ENCODE assay signal across 15 cellular contexts in genomic region chr9:114322831-114323531, GRCh38. TPM values are rescaled to one million over a fixed set of nuclear protein-coding genes. Genes with fewer than 3 reads are reported as not detected.
A peak's percentile ranks its signal among the peaks of the same experiment; 100 is the strongest.
DNase-seq lines count a peak whose midpoint lies in the region; ATAC-seq, FAIRE-seq and TF ChIP-seq lines count a peak whose summit lies in the region.
"Not testable (repeated sequence)": the region's sequence is repeated elsewhere in the genome, so short reads cannot be mapped to it uniquely, and the experiment has no call there.
"Had no signal": no experiment of that assay in that cellular context is flagged by ENCODE, and none has a peak within 500 bp of the region (broad histone marks: within the 10 kb centered on the region; RNA-seq: fewer than 3 reads in every experiment).

ORM1 (plus strand) TSS chr9:114323098; CDS start chr9:114323134, 36 bp downstream.

- peak within 1 kb of the TSS; percentile 69; the same call in 1 of the 2 replicates for H2BK20ac ChIP-seq in IMR-90 (ENCODE audit: low read depth, low read length)

- not testable (repeated sequence) for H2AFZ ChIP-seq in IMR-90 (replicated peaks; ENCODE audit: low read length, poor library complexity); osteoblast (ENCODE audit: low read length)

- H4K5ac ChIP-seq in IMR-90 (ENCODE audit: low read depth, low read length): not testable (repeated sequence)

- not testable (repeated sequence) for H3K4me1 ChIP-seq in A549; IMR-90 (ENCODE audit: control insufficient read depth, insufficient read depth, low read length); right cardiac atrium (ENCODE audit: control insufficient read depth, insufficient read depth, low read length); osteoblast (ENCODE audit: insufficient read depth, low read length); upper lobe of left lung
- peaks cover 0 to 41% (median 10%) of the 10 kb centered on the region in 4 donors for H3K4me1 ChIP-seq in right lobe of liver

- not testable (repeated sequence) for H3K36me3 ChIP-seq in IMR-90 (ENCODE audit: control insufficient read depth, insufficient read depth, low read length); bronchial epithelial cell (ENCODE audit: control insufficient read depth, insufficient read depth, low read length); osteoblast (ENCODE audit: insufficient read depth, low read length); upper lobe of left lung
- peaks cover 0 to 10% (median 6%) of the 10 kb centered on the region in 4 donors for H3K36me3 ChIP-seq in right lobe of liver

- not testable (repeated sequence) for H3K4me3 ChIP-seq in A549; IMR-90 (ENCODE audit: insufficient read depth, low read depth, low read length); bronchial epithelial cell (ENCODE audit: low read depth, low read length); right cardiac atrium (ENCODE audit: low read length); osteoblast (ENCODE audit: insufficient read depth, low read length); upper lobe of left lung
- peak within 1 kb of the TSS; percentile 48 to 72 (median 69) for H3K4me3 ChIP-seq in right lobe of liver

- POLR2A ChIA-PET in A549 (lab: Yijun Ruan, JAX); IMR-90 (lab: Charles Lee; ENCODE audit: unreplicated experiment): not testable (repeated sequence)

- not testable (repeated sequence) for TF ChIP-seq CTCF in A549 (IDR thresholded peaks at IDR 0.05); IMR-90 (conservative IDR thresholded peaks at IDR 0.05; ENCODE audit: low read depth, low read length); bronchial epithelial cell (IDR thresholded peaks at IDR 0.05; ENCODE audit: insufficient read depth, low read length, severe bottlenecking); right lobe of liver (IDR thresholded peaks at IDR 0.05); osteoblast (IDR thresholded peaks at IDR 0.05; ENCODE audit: extremely low read depth, low read depth, low read length); upper lobe of left lung (IDR thresholded peaks at IDR 0.05)

- not testable (repeated sequence) for H3K9ac ChIP-seq in IMR-90 (ENCODE audit: low read depth, low read length)

- H3K4ac ChIP-seq in IMR-90 (ENCODE audit: low read depth, low read length): not testable (repeated sequence)

- H3K23ac ChIP-seq in IMR-90 (ENCODE audit: low read depth, low read length): not testable (repeated sequence)

- H3K27ac Mint-ChIP-seq in activated T-helper 17 cell treated with anti-CD3 and anti-CD28 coated beads, Interleukin-2, amount 50 U/mL, for 72 hours: peak within 1 kb of the TSS; percentile 77

- not testable (repeated sequence) for H3K18ac ChIP-seq in IMR-90 (ENCODE audit: low read depth, low read length)

- peak; percentile 34 to 48 for ATAC-seq in A549
- ATAC-seq in IMR-90 (ENCODE audit: low read depth): peak; percentile 5; the same call in 1 of the 2 replicates
- not testable (repeated sequence) for ATAC-seq in activated T-helper 17 cell treated with anti-CD3 and anti-CD28 coated beads, Interleukin-2, amount 50 U/mL, for 72 hours (replicated peaks)
- ATAC-seq in right cardiac atrium: peak; percentile 17 to 21
- peak; percentile 47 to 71 (median 62) for ATAC-seq in right lobe of liver
- peak; percentile 39 to 83 for ATAC-seq in upper lobe of left lung (ENCODE audit: low FRiP score in 2 of 2)

- TF ChIP-seq POLR2A in A549 (IDR thresholded peaks at IDR 0.05; ENCODE audit: low read length); IMR-90 (IDR thresholded peaks at IDR 0.05; ENCODE audit: low read depth, low read length); upper lobe of left lung (IDR thresholded peaks at IDR 0.05): not testable (repeated sequence)
- peak; percentile 21 for TF ChIP-seq POLR2A in right lobe of liver (IDR thresholded peaks at IDR 0.05)

- intact Hi-C loops in IMR-90 (cut with micrococcal nuclease); right cardiac atrium (cut with DNase I); right lobe of liver (cut with DNase I): not testable (repeated sequence)

- H3K9me3 ChIP-seq in A549; IMR-90 (ENCODE audit: control insufficient read depth, insufficient read depth, low read length); right cardiac atrium (ENCODE audit: control insufficient read depth, low read length); right lobe of liver; osteoblast (ENCODE audit: low read depth, low read length); upper lobe of left lung: not testable (repeated sequence)

- H3K27ac ChIP-seq in A549; IMR-90 (ENCODE audit: insufficient read depth, low read length); right cardiac atrium (ENCODE audit: low read length); upper lobe of left lung: not testable (repeated sequence)
- peak within 1 kb of the TSS; percentile 69 to 75 (median 73) for H3K27ac ChIP-seq in right lobe of liver
- peak within 1 kb of the TSS; percentile 43 for H3K27ac ChIP-seq in osteoblast (ENCODE audit: low read depth, low read length)

- H3K9me1 ChIP-seq in IMR-90 (ENCODE audit: insufficient read depth, low read length): not testable (repeated sequence)

- not testable (repeated sequence) for H3K79me2 ChIP-seq in osteoblast (ENCODE audit: insufficient read depth, low read length)

- H3K56ac ChIP-seq in IMR-90 (ENCODE audit: extremely low read depth, insufficient read depth, low read length): not testable (repeated sequence)

- CTCF ChIA-PET in A549 (lab: Yijun Ruan, JAX); IMR-90 (lab: Yijun Ruan, JAX): not testable (repeated sequence)

- peak within 1 kb of the TSS; percentile 40 for H3K4me3 Mint-ChIP-seq in activated T-helper 17 cell treated with anti-CD3 and anti-CD28 coated beads, Interleukin-2, amount 50 U/mL, for 72 hours

- TF ChIP-seq RAD21 in A549 (conservative IDR thresholded peaks at IDR 0.05 in 1 of 2, IDR thresholded peaks at IDR 0.05 in 1 of 2); IMR-90 (IDR thresholded peaks at IDR 0.05; ENCODE audit: low read length): not testable (repeated sequence)

- H3K36me3 Mint-ChIP-seq in activated T-helper 17 cell treated with anti-CD3 and anti-CD28 coated beads, Interleukin-2, amount 50 U/mL, for 72 hours (ENCODE audit: low read depth): not testable (repeated sequence)

- H3K4me1 Mint-ChIP-seq in activated T-helper 17 cell treated with anti-CD3 and anti-CD28 coated beads, Interleukin-2, amount 50 U/mL, for 72 hours: not testable (repeated sequence)

- H3K14ac ChIP-seq in IMR-90 (replicated peaks; ENCODE audit: low read depth, low read length): not testable (repeated sequence)

- not testable (repeated sequence) for H3K79me1 ChIP-seq in IMR-90 (ENCODE audit: low read depth in 1 of 2, low read length in 2 of 2)

- in situ Hi-C loops in IMR-90 (cut with MboI; ENCODE audit: low sequenced_read_pairs): not testable (repeated sequence)

- not testable (repeated sequence) for H2AK9ac ChIP-seq in IMR-90 (replicated peaks; ENCODE audit: low read depth, low read length, poor library complexity)

- 85% methylated on average over 2 of the region's 15 CpGs for WGBS in A549 (ENCODE audit: missing lambda C conversion rate)
- WGBS in IMR-90 (ENCODE audit: extremely low coverage in 2 of 2, insufficient read length in 1 of 2), 2 experiments: no CpG with 5 or more reads among the region's 15 CpGs
- WGBS in right cardiac atrium: 74% methylated on average over 3 of the region's 15 CpGs
- 13% methylated on average over 2 of the region's 15 CpGs for WGBS in right lobe of liver (ENCODE audit: insufficient coverage, low coverage, low lambda C conversion rate, missing lambda C conversion rate)
- WGBS in upper lobe of left lung, 2 donors: 76 to 100% methylated on average over 2 to 5 of the region's 15 CpGs

- H3K27me3 ChIP-seq in IMR-90 (ENCODE audit: control insufficient read depth, insufficient read depth, low read length); bronchial epithelial cell (ENCODE audit: control insufficient read depth, insufficient read depth, low read length); right cardiac atrium (ENCODE audit: control insufficient read depth, insufficient read depth); right lobe of liver; osteoblast (ENCODE audit: insufficient read depth, low read length); upper lobe of left lung: not testable (repeated sequence)

- not testable (repeated sequence) for H4K8ac ChIP-seq in IMR-90 (ENCODE audit: low read depth in 2 of 2, low read length in 2 of 2)

- dilution Hi-C loops in IMR-90 (cut with HindIII; ENCODE audit: low sequenced_read_pairs, unreplicated experiment): not testable (repeated sequence)

- not testable (repeated sequence) for TF ChIP-seq EP300 in A549 (IDR thresholded peaks at IDR 0.05); upper lobe of left lung (IDR thresholded peaks at IDR 0.05)

- not testable (repeated sequence) for H4K20me1 ChIP-seq in IMR-90 (ENCODE audit: insufficient read depth, low read length); osteoblast (ENCODE audit: insufficient read depth, low read length)

- H2BK120ac ChIP-seq in IMR-90 (ENCODE audit: low read depth, low read length): peak within 1 kb of the TSS; percentile 37; the same call in 1 of the 2 replicates

- H3K4me2 ChIP-seq in A549: not testable (repeated sequence)
- H3K4me2 ChIP-seq in IMR-90 (ENCODE audit: low read depth, low read length): 0 out of 2 replicates have a peak within 1 kb of the TSS, but pooled peaks have one; percentile 44
- H3K4me2 ChIP-seq in osteoblast (ENCODE audit: insufficient read depth, low read length): peak within 1 kb of the TSS; percentile 29

- DNase-seq in A549 (ENCODE audit: low read depth in 1 of 2, low spot score in 1 of 2); IMR-90; bronchial epithelial cell (ENCODE audit: low read depth); right cardiac atrium; right lobe of liver; osteoblast (ENCODE audit: insufficient read length, low spot score, missing footprints); upper lobe of left lung: not testable (repeated sequence)

- H2BK15ac ChIP-seq in IMR-90 (ENCODE audit: low read depth, low read length): not testable (repeated sequence)

- not testable (repeated sequence) for H4K91ac ChIP-seq in IMR-90 (ENCODE audit: insufficient read depth, low read depth, low read length)

- peak within 1 kb of the TSS; percentile 73 for H2AK5ac ChIP-seq in IMR-90 (ENCODE audit: low read depth, low read length)

- H3K27me3 Mint-ChIP-seq in activated T-helper 17 cell treated with anti-CD3 and anti-CD28 coated beads, Interleukin-2, amount 50 U/mL, for 72 hours: peaks cover 12% of the 10 kb centered on the region

- FAIRE-seq in A549 (lab: Jason Lieb, UNC): not testable (repeated sequence)
- FAIRE-seq in bronchial epithelial cell (lab: Jason Lieb, UNC): peak; percentile 92

- H2BK5ac ChIP-seq in IMR-90 (ENCODE audit: low read depth, low read length, poor library complexity, severe bottlenecking): not testable (repeated sequence)

- not testable (repeated sequence) for BruUV-seq in IMR-90 (replicated peaks; lab: Mats Ljungman, UMichigan)

- H3K9me3 Mint-ChIP-seq in activated T-helper 17 cell treated with anti-CD3 and anti-CD28 coated beads, Interleukin-2, amount 50 U/mL, for 72 hours: not testable (repeated sequence)

RNA-seq across cellular contexts. Expression of gene ORM1, which starts in this region (rescaled TPM):
- polyA plus RNA-seq in A549 (2011; rRNA removed) (0.19 and 0.22 TPM in 2 replicates), A549 (2017; fragmentation: RNase III; extraction: RNeasy Plus Mini Kit Qiagen cat#74134 plus additional on column Dnase treatment) (0.12 TPM in 1 of 3 replicates, not detected in the others), IMR-90 (2012; rRNA removed) (0.30 TPM in 1 of 2 replicates, not detected in the other), right cardiac atrium (0.70 TPM)
- 0.14 TPM in 1 of 2 replicates, not detected in the other for polyA plus RNA-seq in A549 (2012; cell fraction: cytosol; rRNA removed)
- polyA plus RNA-seq in A549 (2012; cell fraction: nucleus; rRNA removed): not detected in 2 replicates
- 0.37 TPM in 1 of 2 replicates, not detected in the other for polyA minus RNA-seq in A549 (2011; rRNA and poly(A)+ RNA removed)
- total RNA-seq in IMR-90 (2012; rRNA removed) (0.18 TPM in 1 of 2 replicates, not detected in the other), bronchial epithelial cell (not detected in 2 replicates), right cardiac atrium (1 to 10 TPM in 1 of 4 donors, not detected in 3; 2.7 TPM), right lobe of liver (over 10,000 TPM; 11,577 to 28,471 (median 22,756) TPM), osteoblast (not detected in 2 replicates), upper lobe of left lung (10 to 100 TPM in 4 of 6 donors, 1 to 10 TPM in 1, not detected in 1; 1.8 to 17.9 (median 12.0) TPM)
- polyA plus RNA-seq in IMR-90 (2012; cell fraction: cytosol; rRNA removed): 0.11 and 0.26 TPM in 2 replicates
- 0.11 TPM in 1 of 2 replicates, not detected in the other for polyA plus RNA-seq in IMR-90 (2012; cell fraction: nucleus; rRNA removed; ENCODE audit: low replicate concordance)
- total RNA-seq in activated T-helper 17 cell treated with anti-CD3 and anti-CD28 coated beads, Interleukin-2, amount 50 U/mL, for 72 hours: not detected
- total RNA-seq: CD8-positive, alpha-beta memory T cell; Daoy; GM23248; HT-29; NCI-H460; PC-3; RPMI7951 had no signal
- polyA plus RNA-seq: CD8-positive, alpha-beta memory T cell; GM23248 had no signal

Comparison
In these comparisons a context has a peak if more than half of its experiments do, and no peak if none do; other contexts are left out.
1. RNA of gene ORM1 (total RNA-seq): 11,577 to 28,471 TPM in right lobe of liver; 1.8 to 17.9 TPM in upper lobe of left lung, 0.18 TPM in IMR-90, 2.7 TPM in right cardiac atrium, not detected in activated T-helper 17 cell treated with anti-CD3 and anti-CD28 coated beads, Interleukin-2, amount 50 U/mL, for 72 hours, not detected in bronchial epithelial cell and not detected in osteoblast; every median in the first group is over 100 times any median in the second.
2. Peak in ATAC-seq in A549; RNA of the gene not detected or under 1 TPM.
3. Peak in ATAC-seq and H3K4me2 ChIP-seq in IMR-90; RNA of the gene not detected or under 1 TPM.